Comparison of ENCODE assay signal across 15 cellular contexts in genomic region chr20:45508068-45508886, GRCh38. TPM values are rescaled to one million over a fixed set of nuclear protein-coding genes. Genes with fewer than 3 reads are reported as not detected.
DNase-seq lines count a peak whose midpoint lies in the region; ATAC-seq, FAIRE-seq and TF ChIP-seq lines count a peak whose summit lies in the region.
"Had no signal": no experiment of that assay in that cellular context is flagged by ENCODE, and none has a peak within 500 bp of the region (broad histone marks: within the 10 kb centered on the region; RNA-seq: fewer than 3 reads in every experiment).

No MANE protein-coding gene starts in this region.

- no peaks in the 10 kb centered on the region for H3K27me3 ChIP-seq in sigmoid colon

- peak; percentile 42 for FAIRE-seq in HTR-8/SVneo (lab: Jason Lieb, UNC)
- FAIRE-seq: H54 had no signal

- no peak for TF ChIP-seq EP300 in sigmoid colon (IDR thresholded peaks at IDR 0.05)

- peaks cover 15% of the 10 kb centered on the region for H3K4me1 Mint-ChIP-seq in activated naive CD8-positive, alpha-beta T cell treated with anti-CD3 and anti-CD28 coated beads for 36 hours

- H3K36me3 Mint-ChIP-seq in activated naive CD8-positive, alpha-beta T cell treated with anti-CD3 and anti-CD28 coated beads for 36 hours, result no peaks in the 10 kb centered on the region

- peak; percentile 73 for ATAC-seq in left colon

- H3K4me3 ChIP-seq in sigmoid colon, result no peak overlapping the region

- H3K27me3 Mint-ChIP-seq in activated naive CD8-positive, alpha-beta T cell treated with anti-CD3 and anti-CD28 coated beads for 36 hours, result peaks cover 59% of the 10 kb centered on the region

- no peaks in the 10 kb centered on the region for H3K4me1 ChIP-seq in sigmoid colon

- H3K27ac ChIP-seq in sigmoid colon, result no peak overlapping the region

- H3K27ac Mint-ChIP-seq in activated naive CD8-positive, alpha-beta T cell treated with anti-CD3 and anti-CD28 coated beads for 36 hours, result no peak overlapping the region
- H3K27ac Mint-ChIP-seq: CD4-positive, alpha-beta T cell had no signal

- H3K9me3 ChIP-seq in sigmoid colon, result no peaks in the 10 kb centered on the region

- 74 to 79% methylated on average over 7 of the region's 7 CpGs for WGBS in sigmoid colon, 2 donors

- no peaks in the 10 kb centered on the region for H3K9me3 Mint-ChIP-seq in activated naive CD8-positive, alpha-beta T cell treated with anti-CD3 and anti-CD28 coated beads for 36 hours
- H3K9me3 Mint-ChIP-seq: CD4-positive, alpha-beta T cell; IgD-negative memory B cell had no signal

- no peak for TF ChIP-seq CTCF in sigmoid colon (IDR thresholded peaks at IDR 0.05)

- no peak for TF ChIP-seq POLR2A in sigmoid colon (IDR thresholded peaks at IDR 0.05)

- intact Hi-C loops in left colon (cut with DNase I, micrococcal nuclease), result no loop called here
- intact Hi-C loops in sigmoid colon (cut with DNase I), result no loop called here

- H3K4me3 Mint-ChIP-seq in activated naive CD8-positive, alpha-beta T cell treated with anti-CD3 and anti-CD28 coated beads for 36 hours, result no peak overlapping the region
- H3K4me3 Mint-ChIP-seq: CD4-positive, alpha-beta T cell had no signal

- DNase-seq in Daoy (ENCODE audit: low read depth), result peak; percentile 25
- DNase-seq in HTR-8/SVneo (ENCODE audit: insufficient read length, low spot score), result no peak
- peak; percentile 5 for DNase-seq in activated naive CD8-positive, alpha-beta T cell treated with anti-CD3 and anti-CD28 coated beads for 36 hours
- DNase-seq in left colon, result no peak
- no peak for DNase-seq in sigmoid colon
- no peak for DNase-seq in activated effector memory CD4-positive, alpha-beta T cell treated with Interleukin-2 at 50 U/mL for 16 hours
- no peak for DNase-seq in NCI-H128 (lab: John Stamatoyannopoulos, UW; ENCODE audit: unreplicated experiment)
- DNase-seq: ACHN; CD4-positive, alpha-beta T cell; NCI-H1048; NCI-H2227 treated with DMSO at 0.1 percent for 48 hours; NCI-H524 treated with DMSO at 0.1 percent for 48 hours; NK-92 treated with Interleukin-12 subunit alpha and Interleukin-12 subunit beta, amount 100 ng/mL, for 24 hours had no signal

- no peaks in the 10 kb centered on the region for H3K36me3 ChIP-seq in sigmoid colon

RNA-seq across cellular contexts. Expression of gene SPINT3, which starts 7.1 kb away (rescaled TPM):
- total RNA-seq in Daoy (2014; rRNA removed; shearing (Covaris generic)), result not detected in 2 replicates
- not detected for total RNA-seq in activated naive CD8-positive, alpha-beta T cell treated with anti-CD3 and anti-CD28 coated beads for 36 hours
- total RNA-seq in left colon (not detected), sigmoid colon (not detected)
- not detected for polyA plus RNA-seq in sigmoid colon
- total RNA-seq: CD4-positive, alpha-beta T cell had no signal
- polyA plus RNA-seq: IgD-negative memory B cell had no signal

RNA-seq across cellular contexts. Expression of gene WFDC6, which starts 31.0 kb away (rescaled TPM):
- total RNA-seq in Daoy (2014; rRNA removed; shearing (Covaris generic)), result not detected in 2 replicates
- total RNA-seq in activated naive CD8-positive, alpha-beta T cell treated with anti-CD3 and anti-CD28 coated beads for 36 hours, result not detected
- total RNA-seq in left colon (not detected), sigmoid colon (not detected)
- not detected for polyA plus RNA-seq in sigmoid colon
- total RNA-seq: CD4-positive, alpha-beta T cell had no signal
- polyA plus RNA-seq: IgD-negative memory B cell had no signal

RNA-seq across cellular contexts. Expression of gene WFDC2, which starts 38.7 kb away (rescaled TPM):
- total RNA-seq in Daoy (2014; rRNA removed; shearing (Covaris generic)), result not detected in 2 replicates
- total RNA-seq in activated naive CD8-positive, alpha-beta T cell treated with anti-CD3 and anti-CD28 coated beads for 36 hours, result under 1 TPM in 1 of 2 experiments, not detected in 1; 0.98 TPM
- total RNA-seq in left colon, result 100 to 1,000 TPM; 108 to 124 TPM
- 10 to 100 TPM; 33.9 to 94.1 (median 39.6) TPM for total RNA-seq in sigmoid colon
- 10 to 100 TPM; 29.6 to 86.6 (median 65.5) TPM for polyA plus RNA-seq in sigmoid colon
- total RNA-seq: CD4-positive, alpha-beta T cell had no signal

RNA-seq across cellular contexts. Expression of gene EPPIN, which starts 38.9 kb away (rescaled TPM):
- not detected in 2 replicates for total RNA-seq in Daoy (2014; rRNA removed; shearing (Covaris generic))
- total RNA-seq in activated naive CD8-positive, alpha-beta T cell treated with anti-CD3 and anti-CD28 coated beads for 36 hours, result not detected
- not detected for total RNA-seq in left colon
- not detected for total RNA-seq in sigmoid colon
- polyA plus RNA-seq in sigmoid colon, result not detected
- total RNA-seq: CD4-positive, alpha-beta T cell had no signal
- polyA plus RNA-seq: IgD-negative memory B cell had no signal

Comparison
In these comparisons a context has a peak if more than half of its experiments do, and no peak if none do; other contexts are left out.
1. DNase-seq: peak in Daoy (single experiment) and activated naive CD8-positive, alpha-beta T cell treated with anti-CD3 and anti-CD28 coated beads for 36 hours (single experiment); none in HTR-8/SVneo (single experiment), left colon (0 of 2), sigmoid colon (single experiment), activated effector memory CD4-positive, alpha-beta T cell treated with Interleukin-2 at 50 U/mL for 16 hours (single experiment) and NCI-H128 (single experiment).
2. RNA of gene WFDC2, which starts 38.7 kb away (total RNA-seq): 108 to 124 TPM in left colon and 33.9 to 94.1 TPM in sigmoid colon; 0.98 TPM in activated naive CD8-positive, alpha-beta T cell treated with anti-CD3 and anti-CD28 coated beads for 36 hours and not detected in Daoy; every median in the first group is over 10 times any median in the second.